10 cellular contexts compared by ENCODE assay signal in the genomic region with DNA sequence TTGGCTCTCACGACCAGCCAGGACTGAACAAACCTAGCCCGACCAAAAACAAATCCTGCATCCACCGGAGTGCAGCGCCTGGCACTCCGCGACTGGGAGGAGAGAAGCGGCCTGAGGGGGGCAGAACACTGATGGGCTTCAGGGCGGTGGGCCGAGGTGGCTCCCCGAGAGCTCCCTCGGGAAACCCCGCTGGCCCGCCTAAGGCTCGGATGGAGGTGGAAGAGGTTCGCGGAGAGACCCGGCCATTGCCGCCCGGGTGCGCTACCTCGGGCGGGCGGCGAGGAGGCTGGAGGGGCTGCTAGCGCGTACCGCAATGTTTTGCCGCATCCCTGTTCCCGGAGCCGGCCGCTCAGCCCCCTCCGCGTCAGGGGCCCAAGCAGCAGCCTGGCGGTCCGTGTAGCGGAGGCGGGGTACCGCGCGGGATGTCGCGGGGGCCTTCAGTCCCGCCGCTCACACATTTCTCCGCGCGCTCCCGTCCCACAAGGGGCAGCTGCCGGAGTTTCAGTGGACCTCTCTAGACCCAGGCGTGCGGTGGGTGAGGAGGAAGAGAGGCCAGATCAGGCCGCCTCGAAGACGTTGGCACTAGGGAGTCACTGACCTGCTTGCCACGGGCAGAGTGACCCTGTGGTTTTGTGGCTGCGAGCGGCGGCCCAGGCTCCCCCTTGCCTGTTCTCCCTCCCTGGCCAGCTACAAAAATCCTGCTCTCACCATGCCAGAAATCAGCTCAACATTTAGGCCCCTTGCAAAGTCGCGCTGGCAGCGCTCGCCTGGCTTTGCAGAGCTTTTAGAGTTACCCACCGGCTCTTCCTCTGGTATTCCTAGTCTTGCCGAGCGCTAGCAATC. TPM values are rescaled to one million over a fixed set of nuclear protein-coding genes. Genes with fewer than 3 reads are reported as not detected.
DNase-seq lines count a peak whose midpoint lies in the region; ATAC-seq, FAIRE-seq and TF ChIP-seq lines count a peak whose summit lies in the region.
"Had no signal": no experiment of that assay in that cellular context is flagged by ENCODE, and none has a peak within 500 bp of the region (broad histone marks: within the 10 kb centered on the region; RNA-seq: fewer than 3 reads in every experiment).

No MANE protein-coding gene starts in this region.

- WGBS in right cardiac atrium = under 1% methylated on average over 65 of the region's 65 CpGs
- under 1% methylated on average over 21 of the region's 65 CpGs for WGBS in prostate gland

- peak; percentile 20 for FAIRE-seq in RCC 7860 (lab: Jason Lieb, UNC)

- DNase-seq in DMS53 treated with DMSO at 0.1 percent for 48 hours (lab: John Stamatoyannopoulos, UW; ENCODE audit: unreplicated experiment) = peak; percentile 16
- DNase-seq in RCC 7860 (ENCODE audit: low spot score) = peak; percentile 7
- peak in 2 of 3 donors; percentile 40 to 56 for DNase-seq in right cardiac atrium
- DNase-seq in prostate gland (ENCODE audit: low spot score) = no peak
- DNase-seq in medulla oblongata (ENCODE audit: extremely low spot score) = no peak
- DNase-seq in NCI-H2171 treated with DMSO at 0.1 percent for 48 hours (lab: John Stamatoyannopoulos, UW) = no peak
- DNase-seq: activated naive CD4-positive, alpha-beta T cell treated with anti-CD3 and anti-CD28 coated beads, Interleukin-2, amount 50 U/mL, for 16 hours had no signal

- TF ChIP-seq POLR2A in prostate gland (IDR thresholded peaks at IDR 0.05) = no peak

- H3K4me3 ChIP-seq in right cardiac atrium (ENCODE audit: low read length) = peak overlapping the region; percentile 63
- peak overlapping the region; percentile 19 to 25 for H3K4me3 ChIP-seq in prostate gland

- H3K4me1 ChIP-seq in right cardiac atrium (ENCODE audit: control insufficient read depth, insufficient read depth, low read length) (no peaks in the 10 kb centered on the region), prostate gland (replicated peaks) (no peaks in the 10 kb centered on the region)

- TF ChIP-seq CTCF in prostate gland (IDR thresholded peaks at IDR 0.05) = no peak

- H3K27ac ChIP-seq in right cardiac atrium (ENCODE audit: low read length) = no peak overlapping the region
- no peak overlapping the region for H3K27ac ChIP-seq in prostate gland

- peak; percentile 40 to 55 for ATAC-seq in right cardiac atrium
- ATAC-seq in GM19452 (IDR thresholded peaks at IDR 0.05; ENCODE audit: unreplicated experiment) = no peak
- no peak for ATAC-seq in GM18867 (IDR thresholded peaks at IDR 0.05; ENCODE audit: unreplicated experiment)

- H3K36me3 ChIP-seq in prostate gland = no peaks in the 10 kb centered on the region

- H3K27me3 ChIP-seq in right cardiac atrium (ENCODE audit: control insufficient read depth, insufficient read depth) (no peaks in the 10 kb centered on the region), prostate gland (replicated peaks; ENCODE audit: insufficient read depth) (no peaks in the 10 kb centered on the region)

- H3K9me3 ChIP-seq in right cardiac atrium (ENCODE audit: control insufficient read depth, low read length) (no peaks in the 10 kb centered on the region), prostate gland (no peaks in the 10 kb centered on the region)

- intact Hi-C loops in right cardiac atrium (cut with DNase I) = no loop called here
- intact Hi-C loops in prostate gland (cut with DNase I) = no loop called here

RNA-seq across cellular contexts. Expression of gene SLITRK4, which starts 2.1 kb away (rescaled TPM):
- total RNA-seq in right cardiac atrium = 1 to 10 TPM; 1.0 to 1.5 (median 1.1) TPM
- 0.38 TPM for polyA plus RNA-seq in right cardiac atrium
- total RNA-seq in prostate gland = 1 to 10 TPM; 1.3 to 4.6 TPM
- total RNA-seq: T-helper 2 cell treated with Interferon-gamma antibody and Interleukin-4, amounts not matched to agents 100 ng/mL and 5 ng/mL, for 36 hours had no signal

Comparison
In these comparisons a context has a peak if more than half of its experiments do, and no peak if none do; other contexts are left out.
1. DNase-seq: peak in DMS53 treated with DMSO at 0.1 percent for 48 hours (single experiment), RCC 7860 (single experiment) and right cardiac atrium (2 of 3); none in prostate gland (single experiment), medulla oblongata (single experiment) and NCI-H2171 treated with DMSO at 0.1 percent for 48 hours (single experiment).
2. ATAC-seq: peak in right cardiac atrium (2 of 2); none in GM19452 (single experiment) and GM18867 (single experiment).